In the genomic region with DNA sequence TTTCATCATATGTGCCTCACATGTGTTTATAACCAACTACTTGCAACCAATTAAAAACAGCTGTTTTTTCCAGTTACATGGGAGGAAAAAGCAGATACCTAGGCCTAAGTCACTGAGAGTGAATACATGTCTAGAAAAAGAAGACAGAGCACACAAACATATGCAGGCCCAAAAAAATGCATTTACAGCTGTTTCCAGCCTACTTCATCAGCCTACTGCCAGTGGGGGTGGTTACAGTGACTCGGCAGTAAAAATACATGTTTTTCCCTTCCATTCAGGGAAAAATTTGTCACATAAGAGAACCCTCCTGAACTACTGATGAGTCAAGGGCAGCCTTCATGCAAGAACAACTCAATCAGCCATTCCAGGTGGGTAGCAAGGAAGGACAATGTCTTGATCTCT, we compare ENCODE assay signal across 12 cellular contexts.
A peak's percentile ranks its signal among the peaks of the same experiment; 100 is the strongest.
DNase-seq lines count a peak whose midpoint lies in the region; ATAC-seq and TF ChIP-seq lines count a peak whose summit lies in the region.
"Had no signal": no experiment of that assay in that cellular context is flagged by ENCODE, and none has a peak within 500 bp of the region (broad histone marks: within the 10 kb centered on the region; RNA-seq: fewer than 3 reads in every experiment).

No MANE protein-coding gene starts in this region.

- peaks cover 9% of the 10 kb centered on the region for H3K36me3 Mint-ChIP-seq in activated naive CD4-positive, alpha-beta T cell treated with anti-CD3 and anti-CD28 coated beads for 36 hours (ENCODE audit: low read depth)
- H3K36me3 Mint-ChIP-seq in activated naive CD4-positive, alpha-beta T cell treated with anti-CD3 and anti-CD28 coated beads, Interleukin-2, amount 10 ng/mL, durations not matched to agents 7 days and 5 days: peaks cover 27% of the 10 kb centered on the region
- peaks cover 4% of the 10 kb centered on the region for H3K36me3 Mint-ChIP-seq in WTC11
- peaks cover 17% of the 10 kb centered on the region for H3K36me3 Mint-ChIP-seq in type B pancreatic cell

- no peaks in the 10 kb centered on the region for H3K27me3 Mint-ChIP-seq in activated naive CD4-positive, alpha-beta T cell treated with anti-CD3 and anti-CD28 coated beads for 36 hours (ENCODE audit: low read depth)
- no peaks in the 10 kb centered on the region for H3K27me3 Mint-ChIP-seq in activated naive CD4-positive, alpha-beta T cell treated with anti-CD3 and anti-CD28 coated beads, Interleukin-2, amount 10 ng/mL, durations not matched to agents 7 days and 5 days
- H3K27me3 Mint-ChIP-seq in WTC11 (ENCODE audit: low read depth) (no peaks in the 10 kb centered on the region), type B pancreatic cell (no peaks in the 10 kb centered on the region)

- CTCF ChIA-PET in activated naive CD4-positive, alpha-beta T cell treated with anti-CD3 and anti-CD28 coated beads for 36 hours (lab: Charles Lee): interaction anchor here (1.3 kb wide), 1 partner anchor 31 kb away, joined by 3 read pairs; no protein-coding TSS in a partner anchor
- CTCF ChIA-PET in activated naive CD4-positive, alpha-beta T cell treated with anti-CD3 and anti-CD28 coated beads, Interleukin-2, amount 10 ng/mL, durations not matched to agents 7 days and 5 days (lab: Charles Lee): interaction anchor here (0.8 to 1.3 kb wide), 2 partner anchors 21 to 206 kb away, joined by 4 read pairs; no protein-coding TSS in a partner anchor
- CTCF ChIA-PET in WTC11 (lab: Charles Lee): interaction anchor here (0.9 kb wide), 1 partner anchor 61 kb away, joined by 3 read pairs; no protein-coding TSS in a partner anchor

- no peaks in the 10 kb centered on the region for H3K9me3 Mint-ChIP-seq in activated naive CD4-positive, alpha-beta T cell treated with anti-CD3 and anti-CD28 coated beads for 36 hours
- no peaks in the 10 kb centered on the region for H3K9me3 Mint-ChIP-seq in activated naive CD4-positive, alpha-beta T cell treated with anti-CD3 and anti-CD28 coated beads, Interleukin-2, amount 10 ng/mL, durations not matched to agents 7 days and 5 days
- H3K9me3 Mint-ChIP-seq in WTC11 (no peaks in the 10 kb centered on the region), type B pancreatic cell (no peaks in the 10 kb centered on the region)

- H3K4me1 Mint-ChIP-seq in activated naive CD4-positive, alpha-beta T cell treated with anti-CD3 and anti-CD28 coated beads for 36 hours (ENCODE audit: low read depth): peaks cover 25% of the 10 kb centered on the region
- H3K4me1 Mint-ChIP-seq in activated naive CD4-positive, alpha-beta T cell treated with anti-CD3 and anti-CD28 coated beads, Interleukin-2, amount 10 ng/mL, durations not matched to agents 7 days and 5 days: no peaks in the 10 kb centered on the region
- H3K4me1 Mint-ChIP-seq in WTC11 (peaks cover 17% of the 10 kb centered on the region), type B pancreatic cell (ENCODE audit: unreplicated experiment) (peaks cover 6% of the 10 kb centered on the region)

- TF ChIP-seq CTCF in WTC11 (IDR thresholded peaks at IDR 0.05) (no peak), type B pancreatic cell (conservative IDR thresholded peaks at IDR 0.05) (no peak)

- no peak overlapping the region for H3K4me3 Mint-ChIP-seq in activated naive CD4-positive, alpha-beta T cell treated with anti-CD3 and anti-CD28 coated beads for 36 hours
- H3K4me3 Mint-ChIP-seq in activated naive CD4-positive, alpha-beta T cell treated with anti-CD3 and anti-CD28 coated beads, Interleukin-2, amount 10 ng/mL, durations not matched to agents 7 days and 5 days: no peak overlapping the region
- H3K4me3 Mint-ChIP-seq in WTC11 (no peak overlapping the region), type B pancreatic cell (no peak overlapping the region)

- ATAC-seq in WTC11: no peak
- no peak for ATAC-seq in GM18870 (IDR thresholded peaks at IDR 0.05; ENCODE audit: unreplicated experiment)
- ATAC-seq: left ventricle myocardium superior had no signal

- DNase-seq in activated naive CD4-positive, alpha-beta T cell treated with anti-CD3 and anti-CD28 coated beads for 36 hours: no peak
- no peak for DNase-seq in activated naive CD4-positive, alpha-beta T cell treated with anti-CD3 and anti-CD28 coated beads, Interleukin-2, amount 10 ng/mL, durations not matched to agents 7 days and 5 days
- no peak for DNase-seq in WTC11 (ENCODE audit: low spot score)
- DNase-seq in head of caudate nucleus: peak in 23 of 42 donors; percentile 10 to 75 (median 40)
- DNase-seq in type B pancreatic cell (ENCODE audit: extremely low spot score, unreplicated experiment): no peak
- DNase-seq in stimulated activated CD4-positive, alpha-beta T cell treated with anti-CD3 and anti-CD28 coated beads, Interleukin-2, amount 100 ng/mL, for 24 hours: no peak
- DNase-seq in NCI-H1105 (lab: John Stamatoyannopoulos, UW): no peak
- DNase-seq: activated CD4-positive, CD25-positive, alpha-beta regulatory T cell; adrenal gland; left ventricle myocardium superior; retina had no signal

- intact Hi-C loops in activated naive CD4-positive, alpha-beta T cell treated with anti-CD3 and anti-CD28 coated beads for 36 hours (cut with micrococcal nuclease): no loop called here
- intact Hi-C loops in head of caudate nucleus (cut with DNase I): no loop called here

- H3K27ac Mint-ChIP-seq in activated naive CD4-positive, alpha-beta T cell treated with anti-CD3 and anti-CD28 coated beads for 36 hours: peak overlapping the region; percentile 11
- no peak overlapping the region for H3K27ac Mint-ChIP-seq in activated naive CD4-positive, alpha-beta T cell treated with anti-CD3 and anti-CD28 coated beads, Interleukin-2, amount 10 ng/mL, durations not matched to agents 7 days and 5 days
- H3K27ac Mint-ChIP-seq in WTC11 (peak overlapping the region; percentile 91), type B pancreatic cell (peak overlapping the region; percentile 11)

- POLR2A ChIA-PET in WTC11 (lab: Charles Lee): no interaction called here

TF ChIP-seq in WTC11, 78 proteins besides CTCF, POLR2A, EP300 and RAD21:
- TF ChIP-seq JAZF1 (CRISPR knock-in tag; IDR thresholded peaks at IDR 0.05): no peak
- TF ChIP-seq ERG (CRISPR knock-in tag; IDR thresholded peaks at IDR 0.05): no peak
- no peak for TF ChIP-seq ZNF317 (CRISPR knock-in tag; IDR thresholded peaks at IDR 0.05; ENCODE audit: borderline replicate concordance, low read depth)
- TF ChIP-seq, protein P1, sequence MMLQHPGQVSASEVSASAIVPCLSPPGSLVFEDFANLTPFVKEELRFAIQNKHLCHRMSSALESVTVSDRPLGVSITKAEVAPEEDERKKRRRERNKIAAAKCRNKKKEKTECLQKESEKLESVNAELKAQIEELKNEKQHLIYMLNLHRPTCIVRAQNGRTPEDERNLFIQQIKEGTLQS (CRISPR knock-in tag; conservative IDR thresholded peaks at IDR 0.05): no peak
- TF ChIP-seq ZNF396 (CRISPR knock-in tag; IDR thresholded peaks at IDR 0.05; ENCODE audit: borderline replicate concordance): no peak
- no peak for TF ChIP-seq MXD4 (CRISPR knock-in tag; IDR thresholded peaks at IDR 0.05; ENCODE audit: borderline replicate concordance)
- TF ChIP-seq ZNF425 (CRISPR knock-in tag; conservative IDR thresholded peaks at IDR 0.05): no peak
- TF ChIP-seq ZNF121 (CRISPR knock-in tag; IDR thresholded peaks at IDR 0.05): no peak
- TF ChIP-seq SOX15 (CRISPR knock-in tag; IDR thresholded peaks at IDR 0.05): no peak
- TF ChIP-seq GRHL2 (CRISPR knock-in tag; IDR thresholded peaks at IDR 0.05; ENCODE audit: insufficient replicate concordance, severe bottlenecking): no peak
- no peak for TF ChIP-seq NFE2L1 (CRISPR knock-in tag; IDR thresholded peaks at IDR 0.05)
- no peak for TF ChIP-seq NFATC4 (CRISPR knock-in tag; IDR thresholded peaks at IDR 0.05)
- TF ChIP-seq ZNF416 (CRISPR knock-in tag; IDR thresholded peaks at IDR 0.05): no peak
- no peak for TF ChIP-seq ETV6 (CRISPR knock-in tag; IDR thresholded peaks at IDR 0.05)
- TF ChIP-seq, protein P2, sequence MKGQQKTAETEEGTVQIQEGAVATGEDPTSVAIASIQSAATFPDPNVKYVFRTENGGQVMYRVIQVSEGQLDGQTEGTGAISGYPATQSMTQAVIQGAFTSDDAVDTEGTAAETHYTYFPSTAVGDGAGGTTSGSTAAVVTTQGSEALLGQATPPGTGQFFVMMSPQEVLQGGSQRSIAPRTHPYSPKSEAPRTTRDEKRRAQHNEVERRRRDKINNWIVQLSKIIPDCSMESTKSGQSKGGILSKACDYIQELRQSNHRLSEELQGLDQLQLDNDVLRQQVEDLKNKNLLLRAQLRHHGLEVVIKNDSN (CRISPR knock-in tag; IDR thresholded peaks at IDR 0.05): no peak

Comparison
In these comparisons a context has a peak if more than half of its experiments do, and no peak if none do; other contexts are left out.
1. DNase-seq: peak in head of caudate nucleus (23 of 42); none in activated naive CD4-positive, alpha-beta T cell treated with anti-CD3 and anti-CD28 coated beads for 36 hours (single experiment), activated naive CD4-positive, alpha-beta T cell treated with anti-CD3 and anti-CD28 coated beads, Interleukin-2, amount 10 ng/mL, durations not matched to agents 7 days and 5 days (single experiment), WTC11 (single experiment), type B pancreatic cell (single experiment), stimulated activated CD4-positive, alpha-beta T cell treated with anti-CD3 and anti-CD28 coated beads, Interleukin-2, amount 100 ng/mL, for 24 hours (0 of 2) and NCI-H1105 (single experiment).